ENCODE assay signal across 1 cellular context in genomic region chr15:60392986-60393811, GRCh38.
TF ChIP-seq lines count a peak whose summit lies in the region.

No MANE protein-coding gene starts in this region.

TF ChIP-seq in HEK293, 187 proteins besides CTCF, POLR2A, EP300 and RAD21 (continued from another document and continues in another):
- TF ChIP-seq HIC1 (tag by site-specific recombination; IDR thresholded peaks at IDR 0.05) (no peak), ZNF19 (tag by site-specific recombination; IDR thresholded peaks at IDR 0.05; ENCODE audit: low read depth) (no peak), KLF1 (tag by site-specific recombination; IDR thresholded peaks at IDR 0.05) (no peak), ZNF10 (tag by site-specific recombination; IDR thresholded peaks at IDR 0.05) (no peak; the same call in 1 of the 2 replicates), ZNF394 (tag by site-specific recombination; IDR thresholded peaks at IDR 0.05; ENCODE audit: borderline replicate concordance) (peak; percentile 51; the same call in 1 of the 2 replicates), BCL11A (tag by site-specific recombination; IDR thresholded peaks at IDR 0.05; ENCODE audit: low read depth) (peak; percentile 26; the same call in 1 of the 2 replicates), REPIN1 (tag by site-specific recombination; IDR thresholded peaks at IDR 0.05; ENCODE audit: low read depth) (no peak), ZNF843 (tag by site-specific recombination; IDR thresholded peaks at IDR 0.05) (peak; percentile 56), SP3 (tag by site-specific recombination; IDR thresholded peaks at IDR 0.05) (0 out of 2 replicates have a peak, but pooled peaks have one; percentile 19), ZNF132 (tag by site-specific recombination; IDR thresholded peaks at IDR 0.05; ENCODE audit: borderline replicate concordance) (no peak), ZNF266 (tag by site-specific recombination; IDR thresholded peaks at IDR 0.05; ENCODE audit: low read depth) (no peak), ZNF292 (tag by site-specific recombination; IDR thresholded peaks at IDR 0.05; ENCODE audit: borderline replicate concordance, low read depth) (no peak), ZNF629 (tag by site-specific recombination; IDR thresholded peaks at IDR 0.05) (peak; percentile 92), RBAK (tag by site-specific recombination; IDR thresholded peaks at IDR 0.05) (no peak), KLF9 (tag by site-specific recombination; IDR thresholded peaks at IDR 0.05; ENCODE audit: low read depth) (0 out of 2 replicates have a peak, but pooled peaks have one; percentile 21), ZNF600 (tag by site-specific recombination; IDR thresholded peaks at IDR 0.05) (peak; percentile 97), WT1 (tag by site-specific recombination; IDR thresholded peaks at IDR 0.05) (peak; percentile 9; the same call in 1 of the 2 replicates), PRDM4 (tag by site-specific recombination; IDR thresholded peaks at IDR 0.05) (peak; percentile 40; the same call in 1 of the 2 replicates), ZBTB20 (tag by site-specific recombination; IDR thresholded peaks at IDR 0.05) (peak; percentile 85), KLF10 (tag by site-specific recombination; IDR thresholded peaks at IDR 0.05) (peak; percentile 66; the same call in 1 of the 2 replicates), BCL6B (tag by site-specific recombination; IDR thresholded peaks at IDR 0.05) (peak; percentile 76), ZNF558 (tag by site-specific recombination; IDR thresholded peaks at IDR 0.05) (0 out of 2 replicates have a peak, but pooled peaks have one; percentile 26), ZNF24 (tag by site-specific recombination; IDR thresholded peaks at IDR 0.05) (no peak), PRDM1 (tag by site-specific recombination; IDR thresholded peaks at IDR 0.05) (peak; percentile 65), ZSCAN5A (tag by site-specific recombination; IDR thresholded peaks at IDR 0.05) (0 out of 2 replicates have a peak, but pooled peaks have one; percentile 26), ZNF350 (tag by site-specific recombination; IDR thresholded peaks at IDR 0.05) (no peak), ZNF692 (tag by site-specific recombination; IDR thresholded peaks at IDR 0.05) (peak; percentile 69), ZNF184 (tag by site-specific recombination; IDR thresholded peaks at IDR 0.05) (no peak), ZNF148 (tag by site-specific recombination; IDR thresholded peaks at IDR 0.05; ENCODE audit: borderline replicate concordance) (no peak), ZNF837 (tag by site-specific recombination; IDR thresholded peaks at IDR 0.05) (0 out of 2 replicates have a peak, but pooled peaks have one; percentile 59), ZBTB11 (tag by site-specific recombination; conservative IDR thresholded peaks at IDR 0.05; ENCODE audit: low read depth) (no peak), ZNF138 (tag by site-specific recombination; IDR thresholded peaks at IDR 0.05; ENCODE audit: borderline replicate concordance) (no peak), PATZ1 (tag by site-specific recombination; IDR thresholded peaks at IDR 0.05) (peak; percentile 75; the same call in 1 of the 2 replicates), GLIS2 (tag by site-specific recombination; IDR thresholded peaks at IDR 0.05) (no peak), ZBTB21 (tag by site-specific recombination; IDR thresholded peaks at IDR 0.05) (peak; percentile 61), ZNF324 (tag by site-specific recombination; IDR thresholded peaks at IDR 0.05) (peak; percentile 38; the same call in 1 of the 2 replicates), ZNF677 (tag by site-specific recombination; IDR thresholded peaks at IDR 0.05) (no peak), ZNF248 (tag by site-specific recombination; IDR thresholded peaks at IDR 0.05) (no peak), ZNF501 (tag by site-specific recombination; IDR thresholded peaks at IDR 0.05) (no peak), HOXC10 (CRISPR knock-in tag; IDR thresholded peaks at IDR 0.05) (no peak), ZNF610 (tag by site-specific recombination; IDR thresholded peaks at IDR 0.05; ENCODE audit: borderline replicate concordance) (no peak), ZNF585B (tag by site-specific recombination; IDR thresholded peaks at IDR 0.05) (no peak), IKZF3 (tag by site-specific recombination; IDR thresholded peaks at IDR 0.05) (peak; percentile 65), ZNF280C (tag by site-specific recombination; IDR thresholded peaks at IDR 0.05) (no peak)
